Comparison of ENCODE assay signal across 1 cellular context in the genomic region with DNA sequence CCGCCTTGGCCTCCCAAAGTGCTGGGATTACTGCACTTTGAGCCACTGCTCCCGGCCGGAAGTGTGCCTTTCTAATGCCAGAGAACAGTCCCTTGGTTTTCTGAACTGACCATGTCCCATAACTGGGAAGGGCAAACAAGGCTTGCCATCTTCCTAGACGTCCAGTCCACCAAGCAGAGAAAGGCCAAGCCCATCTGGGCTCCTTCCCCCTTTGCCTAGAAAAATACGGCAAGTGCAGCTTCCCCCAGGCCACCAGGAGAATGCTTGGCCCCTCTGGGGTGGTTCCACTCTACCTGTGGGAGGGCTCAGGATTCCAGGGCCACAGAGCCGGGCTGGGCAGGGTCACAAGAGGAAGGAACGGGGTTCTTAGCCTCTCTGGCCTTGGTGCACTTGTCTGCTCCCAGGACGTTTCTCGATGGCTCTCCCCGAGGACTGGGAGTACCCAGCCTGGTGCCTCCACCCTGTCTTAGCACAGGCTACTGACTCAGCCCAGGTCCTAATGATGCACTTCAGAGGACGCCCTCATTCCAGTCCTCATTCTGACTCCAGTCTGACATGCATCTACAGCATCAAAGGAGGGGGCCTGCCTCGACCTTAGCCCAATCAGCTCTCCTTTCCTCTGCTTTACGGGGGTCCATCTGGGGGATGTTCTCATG.
TF ChIP-seq lines count a peak whose summit lies in the region.

No MANE protein-coding gene starts in this region.

TF ChIP-seq in HCT116, 20 proteins besides CTCF, POLR2A, EP300 and RAD21:
- TF ChIP-seq, protein P1, sequence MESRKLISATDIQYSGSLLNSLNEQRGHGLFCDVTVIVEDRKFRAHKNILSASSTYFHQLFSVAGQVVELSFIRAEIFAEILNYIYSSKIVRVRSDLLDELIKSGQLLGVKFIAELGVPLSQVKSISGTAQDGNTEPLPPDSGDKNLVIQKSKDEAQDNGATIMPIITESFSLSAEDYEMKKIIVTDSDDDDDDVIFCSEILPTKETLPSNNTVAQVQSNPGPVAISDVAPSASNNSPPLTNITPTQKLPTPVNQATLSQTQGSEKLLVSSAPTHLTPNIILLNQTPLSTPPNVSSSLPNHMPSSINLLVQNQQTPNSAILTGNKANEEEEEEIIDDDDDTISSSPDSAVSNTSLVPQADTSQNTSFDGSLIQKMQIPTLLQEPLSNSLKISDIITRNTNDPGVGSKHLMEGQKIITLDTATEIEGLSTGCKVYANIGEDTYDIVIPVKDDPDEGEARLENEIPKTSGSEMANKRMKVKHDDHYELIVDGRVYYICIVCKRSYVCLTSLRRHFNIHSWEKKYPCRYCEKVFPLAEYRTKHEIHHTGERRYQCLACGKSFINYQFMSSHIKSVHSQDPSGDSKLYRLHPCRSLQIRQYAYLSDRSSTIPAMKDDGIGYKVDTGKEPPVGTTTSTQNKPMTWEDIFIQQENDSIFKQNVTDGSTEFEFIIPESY (IDR thresholded peaks at IDR 0.05; ENCODE audit: extremely low read depth, insufficient replicate concordance, low read length), result no peak
- TF ChIP-seq, protein P2, sequence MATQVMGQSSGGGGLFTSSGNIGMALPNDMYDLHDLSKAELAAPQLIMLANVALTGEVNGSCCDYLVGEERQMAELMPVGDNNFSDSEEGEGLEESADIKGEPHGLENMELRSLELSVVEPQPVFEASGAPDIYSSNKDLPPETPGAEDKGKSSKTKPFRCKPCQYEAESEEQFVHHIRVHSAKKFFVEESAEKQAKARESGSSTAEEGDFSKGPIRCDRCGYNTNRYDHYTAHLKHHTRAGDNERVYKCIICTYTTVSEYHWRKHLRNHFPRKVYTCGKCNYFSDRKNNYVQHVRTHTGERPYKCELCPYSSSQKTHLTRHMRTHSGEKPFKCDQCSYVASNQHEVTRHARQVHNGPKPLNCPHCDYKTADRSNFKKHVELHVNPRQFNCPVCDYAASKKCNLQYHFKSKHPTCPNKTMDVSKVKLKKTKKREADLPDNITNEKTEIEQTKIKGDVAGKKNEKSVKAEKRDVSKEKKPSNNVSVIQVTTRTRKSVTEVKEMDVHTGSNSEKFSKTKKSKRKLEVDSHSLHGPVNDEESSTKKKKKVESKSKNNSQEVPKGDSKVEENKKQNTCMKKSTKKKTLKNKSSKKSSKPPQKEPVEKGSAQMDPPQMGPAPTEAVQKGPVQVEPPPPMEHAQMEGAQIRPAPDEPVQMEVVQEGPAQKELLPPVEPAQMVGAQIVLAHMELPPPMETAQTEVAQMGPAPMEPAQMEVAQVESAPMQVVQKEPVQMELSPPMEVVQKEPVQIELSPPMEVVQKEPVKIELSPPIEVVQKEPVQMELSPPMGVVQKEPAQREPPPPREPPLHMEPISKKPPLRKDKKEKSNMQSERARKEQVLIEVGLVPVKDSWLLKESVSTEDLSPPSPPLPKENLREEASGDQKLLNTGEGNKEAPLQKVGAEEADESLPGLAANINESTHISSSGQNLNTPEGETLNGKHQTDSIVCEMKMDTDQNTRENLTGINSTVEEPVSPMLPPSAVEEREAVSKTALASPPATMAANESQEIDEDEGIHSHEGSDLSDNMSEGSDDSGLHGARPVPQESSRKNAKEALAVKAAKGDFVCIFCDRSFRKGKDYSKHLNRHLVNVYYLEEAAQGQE (IDR thresholded peaks at IDR 0.05; ENCODE audit: low read depth), result no peak
- TF ChIP-seq CBX3 (IDR thresholded peaks at IDR 0.05; ENCODE audit: low read depth), result no peak
- no peak for TF ChIP-seq POLR2AphosphoS5 (IDR thresholded peaks at IDR 0.05; ENCODE audit: low read depth, low read length)
- TF ChIP-seq CEBPB (IDR thresholded peaks at IDR 0.05; ENCODE audit: low read depth), result no peak
- no peak for TF ChIP-seq FOSL1 (IDR thresholded peaks at IDR 0.05; ENCODE audit: low read depth)
- no peak for TF ChIP-seq ZFX (IDR thresholded peaks at IDR 0.05)
- no peak for TF ChIP-seq SRF (IDR thresholded peaks at IDR 0.05; ENCODE audit: low read depth)
- TF ChIP-seq SP1 (IDR thresholded peaks at IDR 0.05; ENCODE audit: low read depth), result no peak
